In the genomic region with DNA sequence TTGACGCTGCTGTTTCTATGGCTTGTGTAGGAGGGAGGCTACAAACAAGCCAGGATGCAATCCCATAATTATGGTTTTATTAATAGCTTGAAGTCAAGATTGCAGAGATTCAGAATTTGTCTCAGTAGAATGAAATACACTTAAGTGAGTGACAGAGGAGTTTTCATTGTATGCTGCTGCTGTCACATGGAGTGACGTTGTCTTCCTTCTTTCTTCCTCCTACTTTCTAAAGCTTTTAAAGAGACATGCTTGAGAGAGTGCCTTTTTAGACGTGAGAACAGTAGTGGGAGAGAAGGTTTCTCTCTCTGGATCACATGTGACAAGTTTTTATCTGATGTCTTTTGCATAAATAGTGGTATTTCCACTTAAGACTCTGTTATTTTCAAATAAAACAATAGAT, we compare ENCODE assay signal across 28 cellular contexts.
"Had no signal": no experiment of that assay in that cellular context is flagged by ENCODE, and none has a peak within 500 bp of the region (broad histone marks: within the 10 kb centered on the region; RNA-seq: fewer than 3 reads in every experiment).

No MANE protein-coding gene starts in this region.

- H3K4me2 ChIP-seq: neural progenitor cell had no signal

- H3K4me3 ChIP-seq: neural progenitor cell, ovary, psoas muscle, right lobe of liver, sigmoid colon, suprapubic skin, thoracic aorta, thyroid gland, tibial nerve, upper lobe of left lung, vagina had no signal

- H3K9ac ChIP-seq: neural progenitor cell had no signal

- ATAC-seq: naive thymus-derived CD8-positive, alpha-beta T cell; natural killer cell treated with Interleukin-12 subunit alpha and Interleukin-12 subunit beta and Interleukin-15 and Interleukin-18, amount 100 ng/mL, for 72 hours; psoas muscle; right cardiac atrium; right lobe of liver; stimulated activated memory B cell treated with anti-CD40 and anti-IgM and Interleukin-4, amounts not matched to agents 10 μg/mL and 1 μg/mL and 100 μg/mL, for 72 hours; stimulated activated naive CD8-positive, alpha-beta T cell treated with anti-CD3 and anti-CD28 coated beads, Interleukin-15, Interleukin-2, amounts not matched to agents 100 U/mL and 50 U/mL, for 24 hours had no signal

- H2AFZ ChIP-seq: neural progenitor cell had no signal

- H3K4me1 ChIP-seq: neural progenitor cell, psoas muscle, right lobe of liver, sigmoid colon, suprapubic skin, thyroid gland, tibial nerve, upper lobe of left lung, vagina had no signal

- H3K9me3 ChIP-seq: ovary, psoas muscle, right lobe of liver, sigmoid colon, suprapubic skin, thoracic aorta, thyroid gland, tibial nerve, upper lobe of left lung, vagina had no signal

- H3K36me3 ChIP-seq: neural progenitor cell, ovary, right lobe of liver, sigmoid colon, suprapubic skin, thoracic aorta, thyroid gland, tibial nerve, upper lobe of left lung, vagina had no signal

- DNase-seq: naive B cell; naive thymus-derived CD8-positive, alpha-beta T cell; nephron progenitor cell; occipital lobe; ovary; psoas muscle; right cardiac atrium; right lobe of liver; sigmoid colon; small intestine; stimulated activated CD4-positive, alpha-beta T cell treated with anti-CD3 and anti-CD28 coated beads, Interleukin-15, amount 100 ng/mL, for 24 hours; stimulated activated CD4-positive, alpha-beta T cell treated with anti-CD3 and anti-CD28 coated beads, Interleukin-4, amount 100 ng/mL, for 1 hour; stimulated activated CD4-positive, alpha-beta T cell treated with anti-CD3 and anti-CD28 coated beads, Interleukin-4, amount 100 ng/mL, for 4 hours; stimulated activated CD8-positive, alpha-beta memory T cell treated with anti-CD3 and anti-CD28 coated beads, Interleukin-4, amount 100 ng/mL, for 48 hours; stimulated activated naive CD4-positive, alpha-beta T cell; stimulated activated naive CD8-positive, alpha-beta T cell treated with anti-CD3 and anti-CD28 coated beads, Interleukin-15, amount 100 ng/mL, for 72 hours; stimulated activated naive CD8-positive, alpha-beta T cell treated with anti-CD3 and anti-CD28 coated beads, Interleukin-15, Interleukin-2, amounts not matched to agents 100 U/mL and 50 U/mL, for 24 hours; substantia nigra; thyroid gland; trophoblast cell; upper lobe of left lung had no signal

- H3K27me3 ChIP-seq: neural progenitor cell, ovary, right lobe of liver, sigmoid colon, suprapubic skin, thyroid gland, tibial nerve, upper lobe of left lung, vagina had no signal

- H3K27ac ChIP-seq: neural progenitor cell, ovary, psoas muscle, right lobe of liver, sigmoid colon, suprapubic skin, thoracic aorta, thyroid gland, tibial nerve, upper lobe of left lung, vagina had no signal
